ENCODE assay signal across 1 cellular context in genomic region chr4:156778606-156779005, GRCh38.
TF ChIP-seq lines count a peak whose summit lies in the region.

No MANE protein-coding gene starts in this region.

TF ChIP-seq in HepG2, 621 proteins besides CTCF, POLR2A, EP300 and RAD21 (continued from another document):
- no peak for TF ChIP-seq NFIB (CRISPR knock-in tag; IDR thresholded peaks at IDR 0.05; ENCODE audit: borderline replicate concordance)
- TF ChIP-seq MTA1 (CRISPR knock-in tag; IDR thresholded peaks at IDR 0.05; ENCODE audit: borderline replicate concordance): no peak
- TF ChIP-seq RNF2 (conservative IDR thresholded peaks at IDR 0.05; ENCODE audit: low read depth): no peak
- TF ChIP-seq, protein P1, sequence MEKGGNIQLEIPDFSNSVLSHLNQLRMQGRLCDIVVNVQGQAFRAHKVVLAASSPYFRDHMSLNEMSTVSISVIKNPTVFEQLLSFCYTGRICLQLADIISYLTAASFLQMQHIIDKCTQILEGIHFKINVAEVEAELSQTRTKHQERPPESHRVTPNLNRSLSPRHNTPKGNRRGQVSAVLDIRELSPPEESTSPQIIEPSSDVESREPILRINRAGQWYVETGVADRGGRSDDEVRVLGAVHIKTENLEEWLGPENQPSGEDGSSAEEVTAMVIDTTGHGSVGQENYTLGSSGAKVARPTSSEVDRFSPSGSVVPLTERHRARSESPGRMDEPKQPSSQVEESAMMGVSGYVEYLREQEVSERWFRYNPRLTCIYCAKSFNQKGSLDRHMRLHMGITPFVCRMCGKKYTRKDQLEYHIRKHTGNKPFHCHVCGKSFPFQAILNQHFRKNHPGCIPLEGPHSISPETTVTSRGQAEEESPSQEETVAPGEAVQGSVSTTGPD (CRISPR knock-in tag; IDR thresholded peaks at IDR 0.05): no peak
- TF ChIP-seq CEBPG (CRISPR knock-in tag; IDR thresholded peaks at IDR 0.05): 0 out of 2 replicates have a peak, but pooled peaks have one; percentile 12
- TF ChIP-seq, protein P2, sequence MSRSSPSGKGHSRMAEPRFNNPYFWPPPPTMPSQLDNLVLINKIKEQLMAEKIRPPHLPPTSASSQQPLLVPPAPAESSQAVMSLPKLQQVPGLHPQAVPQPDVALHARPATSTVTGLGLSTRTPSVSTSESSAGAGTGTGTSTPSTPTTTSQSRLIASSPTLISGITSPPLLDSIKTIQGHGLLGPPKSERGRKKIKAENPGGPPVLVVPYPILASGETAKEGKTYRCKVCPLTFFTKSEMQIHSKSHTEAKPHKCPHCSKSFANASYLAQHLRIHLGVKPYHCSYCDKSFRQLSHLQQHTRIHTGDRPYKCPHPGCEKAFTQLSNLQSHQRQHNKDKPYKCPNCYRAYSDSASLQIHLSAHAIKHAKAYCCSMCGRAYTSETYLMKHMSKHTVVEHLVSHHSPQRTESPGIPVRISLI (CRISPR knock-in tag; IDR thresholded peaks at IDR 0.05; ENCODE audit: borderline replicate concordance): no peak
- no peak for TF ChIP-seq ZNF616 (CRISPR knock-in tag; IDR thresholded peaks at IDR 0.05; ENCODE audit: low read depth)
- TF ChIP-seq ZNF703 (CRISPR knock-in tag; IDR thresholded peaks at IDR 0.05; ENCODE audit: borderline replicate concordance): no peak
- no peak for TF ChIP-seq FOXP1 (IDR thresholded peaks at IDR 0.05)
- no peak for TF ChIP-seq FOXP1 (CRISPR knock-in tag; IDR thresholded peaks at IDR 0.05)
- TF ChIP-seq ZNF432 (CRISPR knock-in tag; IDR thresholded peaks at IDR 0.05; ENCODE audit: borderline replicate concordance): no peak
- TF ChIP-seq CEBPB (IDR thresholded peaks at IDR 0.05; ENCODE audit: borderline replicate concordance, low read depth, low read length): peak; percentile 74
- no peak for TF ChIP-seq PRPF4 (IDR thresholded peaks at IDR 0.05; ENCODE audit: low read depth, low read length, poor library complexity, severe bottlenecking)
- TF ChIP-seq FOXA1 (IDR thresholded peaks at IDR 0.05): no peak
- TF ChIP-seq FOXA1 (CRISPR knock-in tag; IDR thresholded peaks at IDR 0.05): no peak
- no peak for TF ChIP-seq ZNF274 (CRISPR knock-in tag; IDR thresholded peaks at IDR 0.05)
- no peak for TF ChIP-seq RBM22 (optimal IDR thresholded peaks at IDR 0.05; ENCODE audit: low read length)
- TF ChIP-seq, protein P3, sequence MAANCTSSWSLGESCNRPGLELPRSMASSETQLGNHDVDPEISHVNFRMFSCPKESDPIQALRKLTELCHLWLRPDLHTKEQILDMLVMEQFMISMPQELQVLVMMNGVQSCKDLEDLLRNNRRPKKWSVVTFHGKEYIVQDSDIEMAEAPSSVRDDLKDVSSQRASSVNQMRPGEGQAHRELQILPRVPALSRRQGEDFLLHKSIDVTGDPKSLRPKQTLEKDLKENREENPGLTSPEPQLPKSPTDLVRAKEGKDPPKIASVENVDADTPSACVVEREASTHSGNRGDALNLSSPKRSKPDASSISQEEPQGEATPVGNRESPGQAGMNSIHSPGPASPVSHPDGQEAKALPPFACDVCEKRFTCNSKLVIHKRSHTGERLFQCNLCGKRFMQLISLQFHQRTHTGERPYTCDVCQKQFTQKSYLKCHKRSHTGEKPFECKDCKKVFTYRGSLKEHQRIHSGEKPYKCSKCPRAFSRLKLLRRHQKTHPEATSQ (CRISPR knock-in tag; IDR thresholded peaks at IDR 0.05; ENCODE audit: borderline replicate concordance): no peak
- TF ChIP-seq SRSF9 (IDR thresholded peaks at IDR 0.05; ENCODE audit: borderline replicate concordance, insufficient read depth, low read depth, low read length, poor library complexity, severe bottlenecking): no peak
- TF ChIP-seq EHMT2 (IDR thresholded peaks at IDR 0.05; ENCODE audit: borderline replicate concordance, low read depth, low read length): 0 out of 2 replicates have a peak, but pooled peaks have one; percentile 23
- no peak for TF ChIP-seq JUN (CRISPR knock-in tag; IDR thresholded peaks at IDR 0.05)
- TF ChIP-seq SP1 (IDR thresholded peaks at IDR 0.05): no peak
- no peak for TF ChIP-seq SP1 (CRISPR knock-in tag; IDR thresholded peaks at IDR 0.05)
- no peak for TF ChIP-seq AGO2 (optimal IDR thresholded peaks at IDR 0.05; ENCODE audit: low read depth, low read length)
- no peak for TF ChIP-seq HNF4G (IDR thresholded peaks at IDR 0.05; ENCODE audit: borderline replicate concordance, low read depth, low read length)
- TF ChIP-seq HNF4G (CRISPR knock-in tag; IDR thresholded peaks at IDR 0.05; ENCODE audit: borderline replicate concordance, low read depth): no peak
- no peak for TF ChIP-seq PCBP1 (IDR thresholded peaks at IDR 0.05; ENCODE audit: borderline replicate concordance, low read depth, low read length)
- no peak for TF ChIP-seq ZNF589 (CRISPR knock-in tag; conservative IDR thresholded peaks at IDR 0.05)
- TF ChIP-seq, protein P4, sequence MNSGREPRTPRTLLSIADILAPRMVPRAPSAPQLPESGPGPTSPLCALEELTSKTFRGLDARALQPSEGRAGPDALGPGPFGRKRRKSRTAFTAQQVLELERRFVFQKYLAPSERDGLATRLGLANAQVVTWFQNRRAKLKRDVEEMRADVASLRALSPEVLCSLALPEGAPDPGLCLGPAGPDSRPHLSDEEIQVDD (CRISPR knock-in tag; IDR thresholded peaks at IDR 0.05; ENCODE audit: borderline replicate concordance): no peak
- no peak for TF ChIP-seq ZNF350 (CRISPR knock-in tag; IDR thresholded peaks at IDR 0.05; ENCODE audit: borderline replicate concordance, low read depth)
- TF ChIP-seq MTERF4 (CRISPR knock-in tag; IDR thresholded peaks at IDR 0.05): no peak
- no peak for TF ChIP-seq ZNF326 (CRISPR knock-in tag; IDR thresholded peaks at IDR 0.05; ENCODE audit: borderline replicate concordance)
- no peak for TF ChIP-seq ZNF816 (CRISPR knock-in tag; IDR thresholded peaks at IDR 0.05; ENCODE audit: borderline replicate concordance)
